ENCODE assay signal across 8 cellular contexts in genomic region chr1:15430787-15431570, GRCh38. TPM values are rescaled to one million over a fixed set of nuclear protein-coding genes. Genes with fewer than 3 reads are reported as not detected.
DNase-seq lines count a peak whose midpoint lies in the region; TF ChIP-seq lines count a peak whose summit lies in the region.

No MANE protein-coding gene starts in this region.

- H3K27ac ChIP-seq in 22Rv1 (no peak overlapping the region), tibial nerve (no peak overlapping the region)

- DNase-seq in NCI-H82 treated with DMSO at 0.1 percent for 48 hours (lab: John Stamatoyannopoulos, UW; ENCODE audit: unreplicated experiment) (peak; percentile 38), fibroblast of pulmonary artery (ENCODE audit: low read depth) (peak; percentile 46), nucleus accumbens (lab: John Stamatoyannopoulos, UW) (peak in 48 of 56 donors; percentile 11 to 83 (median 54)), tibial nerve (ENCODE audit: low spot score in 2 of 2) (peak; percentile 54 to 82), DMS153 treated with DMSO at 0.1 percent for 48 hours (lab: John Stamatoyannopoulos, UW; ENCODE audit: unreplicated experiment) (no peak)
- DNase-seq in activated T-cell treated with anti-CD3 and anti-CD28 coated beads, Interleukin-2, amount 50 U/mL, for 48 hours = peak; percentile 84 to 86

- H3K4me3 ChIP-seq in fibroblast of pulmonary artery (replicated peaks; ENCODE audit: low read depth, low read length) (no peak overlapping the region), tibial nerve (no peak overlapping the region)

- TF ChIP-seq CTCF in 22Rv1 (IDR thresholded peaks at IDR 0.05) (peak; percentile 92), GM12873 (IDR thresholded peaks at IDR 0.05; ENCODE audit: insufficient read depth, low read depth, low read length, missing control alignments) (peak; percentile 99), fibroblast of pulmonary artery (IDR thresholded peaks at IDR 0.05; ENCODE audit: low read length, missing control alignments) (peak; percentile 92), tibial nerve (IDR thresholded peaks at IDR 0.05) (peak; percentile 91 to 97 (median 96))

- TF ChIP-seq POLR2A in tibial nerve (IDR thresholded peaks at IDR 0.05) = no peak

- peaks cover 0 to 10% (median 2%) of the 10 kb centered on the region in 4 donors for H3K4me1 ChIP-seq in tibial nerve

- H3K9me3 ChIP-seq in tibial nerve = no peaks in the 10 kb centered on the region

- 59% methylated on average over 17 to 19 of the region's 19 CpGs for WGBS in tibial nerve, 2 donors

- H3K36me3 ChIP-seq in tibial nerve = peaks cover 0 to 36% (median 0%) of the 10 kb centered on the region in 3 donors

- H3K27me3 ChIP-seq in tibial nerve = no peaks in the 10 kb centered on the region

- no peak for TF ChIP-seq EP300 in tibial nerve (IDR thresholded peaks at IDR 0.05)

RNA-seq across cellular contexts. Expression of gene CTRC, which starts 7.3 kb away (rescaled TPM):
- total RNA-seq in tibial nerve = 1 to 10 TPM in 3 of 4 donors, under 1 TPM in 1; 0.98 to 5.7 (median 1.9) TPM

RNA-seq across cellular contexts. Expression of gene EFHD2, which starts 21.3 kb away (rescaled TPM):
- total RNA-seq in tibial nerve = 10 to 100 TPM; 17.0 to 61.5 (median 29.6) TPM

RNA-seq across cellular contexts. Expression of gene CELA2A, which starts 25.6 kb away (rescaled TPM):
- total RNA-seq in tibial nerve = 1 to 10 TPM in 3 of 4 donors, under 1 TPM in 1; 0.42 to 9.3 (median 1.5) TPM

RNA-seq across cellular contexts. Expression of gene CELA2B, which starts 44.9 kb away (rescaled TPM):
- not detected for total RNA-seq in tibial nerve
